18 cellular contexts compared by ENCODE assay signal in the genomic region with DNA sequence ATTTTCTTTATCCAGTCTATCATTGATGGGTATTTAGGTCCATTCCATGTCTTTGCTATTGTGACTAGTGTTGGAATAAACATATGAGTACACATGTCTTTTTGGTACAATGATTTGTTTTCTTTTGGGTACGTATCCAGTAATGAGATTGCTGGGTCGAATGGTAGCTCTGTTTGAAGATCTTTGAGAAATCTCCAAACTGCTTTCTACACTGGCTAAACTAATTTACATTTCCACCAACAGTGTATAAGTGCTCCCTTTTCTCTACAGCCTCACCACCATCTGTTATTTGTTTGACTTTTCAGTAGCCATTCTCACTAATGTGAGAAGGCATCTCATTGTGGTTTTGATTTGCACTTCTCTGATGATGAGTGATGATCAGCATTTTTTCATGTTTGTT.
"Had no signal": no experiment of that assay in that cellular context is flagged by ENCODE, and none has a peak within 500 bp of the region (broad histone marks: within the 10 kb centered on the region; RNA-seq: fewer than 3 reads in every experiment).

No MANE protein-coding gene starts in this region.

- H3K4me1 ChIP-seq: esophagus muscularis mucosa, heart left ventricle, psoas muscle, stomach, transverse colon had no signal

- H3K4me3 Mint-ChIP-seq: dendritic cell treated with granulocyte-macrophage colony-stimulating factor and Interleukin-4, amounts not matched to agents 40 ng/mL and 50 ng/mL, for 4 days; effector memory CD8-positive, alpha-beta T cell; naive thymus-derived CD4-positive, alpha-beta T cell; nephron progenitor cell; stimulated activated naive B cell treated with anti-CD40 and anti-IgM and Interleukin-4, amounts not matched to agents 10 μg/mL and 1 μg/mL and 100 μg/mL, for 72 hours had no signal

- H3K27me3 ChIP-seq: heart left ventricle, stomach, transverse colon had no signal

- H3K27ac Mint-ChIP-seq: dendritic cell treated with granulocyte-macrophage colony-stimulating factor and Interleukin-4, amounts not matched to agents 40 ng/mL and 50 ng/mL, for 4 days; effector memory CD8-positive, alpha-beta T cell; nephron progenitor cell; stimulated activated naive B cell treated with anti-CD40 and anti-IgM and Interleukin-4, amounts not matched to agents 10 μg/mL and 1 μg/mL and 100 μg/mL, for 72 hours had no signal

- H3K36me3 ChIP-seq: esophagus muscularis mucosa, heart left ventricle, stomach, thoracic aorta, transverse colon had no signal

- H3K4me1 Mint-ChIP-seq: stimulated activated naive B cell treated with anti-CD40 and anti-IgM and Interleukin-4, amounts not matched to agents 10 μg/mL and 1 μg/mL and 100 μg/mL, for 72 hours had no signal

- H3K36me3 Mint-ChIP-seq: naive thymus-derived CD4-positive, alpha-beta T cell; stimulated activated naive B cell treated with anti-CD40 and anti-IgM and Interleukin-4, amounts not matched to agents 10 μg/mL and 1 μg/mL and 100 μg/mL, for 72 hours had no signal

- DNase-seq: effector memory CD8-positive, alpha-beta T cell; heart left ventricle; hypothalamus; mammary epithelial cell; naive thymus-derived CD4-positive, alpha-beta T cell; nephron progenitor cell; psoas muscle; stimulated activated CD4-positive, alpha-beta T cell treated with anti-CD3 and anti-CD28 coated beads, Interleukin-2, amount 100 ng/mL, for 24 hours; stimulated activated CD4-positive, alpha-beta T cell treated with anti-CD3 and anti-CD28 coated beads, Interleukin-4, amount 100 ng/mL, for 4 hours; stimulated activated naive B cell treated with anti-CD40 and anti-IgM and Interleukin-4, amounts not matched to agents 10 μg/mL and 1 μg/mL and 100 μg/mL, for 72 hours; stomach; substantia nigra; transverse colon had no signal

- H3K27ac ChIP-seq: epithelial cell of prostate, esophagus muscularis mucosa, heart left ventricle, psoas muscle, skin epidermis, stomach, thoracic aorta, transverse colon had no signal

- H3K9me3 Mint-ChIP-seq: dendritic cell treated with granulocyte-macrophage colony-stimulating factor and Interleukin-4, amounts not matched to agents 40 ng/mL and 50 ng/mL, for 4 days; effector memory CD8-positive, alpha-beta T cell; naive thymus-derived CD4-positive, alpha-beta T cell; nephron progenitor cell; stimulated activated naive B cell treated with anti-CD40 and anti-IgM and Interleukin-4, amounts not matched to agents 10 μg/mL and 1 μg/mL and 100 μg/mL, for 72 hours had no signal

- H3K4me3 ChIP-seq: esophagus muscularis mucosa, heart left ventricle, psoas muscle, skin epidermis, stomach, thoracic aorta, transverse colon had no signal

- H3K9me3 ChIP-seq: esophagus muscularis mucosa, heart left ventricle, psoas muscle, stomach, thoracic aorta, transverse colon had no signal
